ENCODE assay signal across 21 cellular contexts in genomic region chr9:18386091-18386490, GRCh38.
"Had no signal": no experiment of that assay in that cellular context is flagged by ENCODE, and none has a peak within 500 bp of the region (broad histone marks: within the 10 kb centered on the region; RNA-seq: fewer than 3 reads in every experiment).

No MANE protein-coding gene starts in this region.

- H3K4me1 ChIP-seq: right atrium auricular region, transverse colon had no signal

- H3K27ac ChIP-seq: gastroesophageal sphincter, heart right ventricle, left ventricle myocardium inferior, right atrium auricular region, skin epidermis, transverse colon had no signal

- H3K36me3 ChIP-seq: gastroesophageal sphincter, heart right ventricle, left ventricle myocardium inferior, right atrium auricular region had no signal

- FAIRE-seq: colon had no signal

- H3K27me3 ChIP-seq: gastroesophageal sphincter, heart right ventricle, right atrium auricular region, transverse colon had no signal

- H3K4me3 ChIP-seq: gastroesophageal sphincter, heart right ventricle, left ventricle myocardium inferior, right atrium auricular region, skin epidermis, transverse colon had no signal

- DNase-seq: activated B cell treated with CpG ODN at 0.5 μM for 24 hours; activated CD4-positive, alpha-beta memory T cell treated with anti-CD3 and anti-CD28 coated beads for 36 hours; activated CD4-positive, alpha-beta T cell treated with anti-CD3 and anti-CD28 coated beads for 4 hours; activated naive CD4-positive, alpha-beta T cell; activated naive CD8-positive, alpha-beta T cell treated with anti-CD3 and anti-CD28 coated beads for 36 hours; activated T-cell treated with anti-CD3 and anti-CD28 coated beads for 4 hours; erythroblast; heart right ventricle; left ventricle myocardium inferior; mammary epithelial cell; midbrain; posterior cingulate gyrus; stimulated activated CD4-positive, alpha-beta T cell treated with anti-CD3 and anti-CD28 coated beads, Interleukin-15, amount 100 ng/mL, for 24 hours; stimulated activated CD4-positive, alpha-beta T cell treated with anti-CD3 and anti-CD28 coated beads, Interleukin-2, amount 100 ng/mL, for 48 hours; T-cell; transverse colon had no signal

- ATAC-seq: activated T-helper 17 cell treated with anti-CD3 and anti-CD28 coated beads, Interleukin-2, amount 50 U/mL, for 72 hours; gastroesophageal sphincter; heart right ventricle; T-cell had no signal

- H3K9me3 ChIP-seq: gastroesophageal sphincter, heart right ventricle, left ventricle myocardium inferior, right atrium auricular region, transverse colon had no signal
